1 cellular context compared by ENCODE assay signal in the genomic region with DNA sequence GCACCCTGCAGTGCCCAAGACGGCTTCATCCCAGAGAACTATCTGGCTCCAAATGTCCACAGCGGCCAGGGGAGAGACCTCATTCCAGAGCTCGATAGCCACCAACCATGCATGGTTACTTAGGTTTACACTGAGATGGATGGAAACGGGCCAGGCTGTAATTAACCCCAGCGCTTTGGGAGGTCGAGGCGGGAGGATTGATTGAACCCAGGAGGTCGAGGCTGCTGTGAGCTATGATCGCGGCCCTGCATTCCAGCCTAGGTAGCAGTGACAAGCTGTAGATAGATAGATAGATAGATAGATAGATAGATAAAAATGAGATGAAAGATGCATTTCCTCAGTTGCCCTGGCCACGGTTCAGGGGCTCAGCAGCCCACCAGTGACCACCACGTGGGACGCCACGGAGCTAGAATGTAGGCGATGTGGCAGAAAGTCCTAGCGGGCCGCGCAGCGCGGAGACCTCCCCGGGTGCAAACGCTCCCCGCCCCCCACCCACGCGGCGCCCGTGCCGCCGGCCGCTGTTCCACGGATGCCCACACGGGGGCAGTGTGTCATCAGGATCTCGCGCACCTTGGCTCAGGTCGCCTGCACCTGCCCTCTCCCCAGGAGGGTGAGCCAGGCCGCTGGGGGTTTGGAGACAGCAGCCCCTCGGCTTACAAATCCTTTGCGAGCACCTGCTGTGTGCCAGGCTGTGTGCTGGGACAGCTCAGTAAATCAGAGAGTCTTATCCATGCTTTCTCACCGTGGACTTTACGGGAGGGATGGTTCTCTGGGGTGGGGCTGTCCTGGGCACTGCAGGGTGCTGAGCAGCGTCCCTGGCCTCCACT.
TF ChIP-seq lines count a peak whose summit lies in the region.

No MANE protein-coding gene starts in this region.

TF ChIP-seq in HepG2, 621 proteins besides CTCF, POLR2A, EP300 and RAD21 (continues in another document):
- TF ChIP-seq MED13 (CRISPR knock-in tag; IDR thresholded peaks at IDR 0.05) (no peak), ZNF670 (CRISPR knock-in tag; IDR thresholded peaks at IDR 0.05; ENCODE audit: borderline replicate concordance) (no peak), ZNF501 (CRISPR knock-in tag; IDR thresholded peaks at IDR 0.05) (peak; percentile 52; the same call in 1 of the 2 replicates), NFATC3 (CRISPR knock-in tag; IDR thresholded peaks at IDR 0.05) (0 out of 2 replicates have a peak, but pooled peaks have one; percentile 26), HMGXB3 (CRISPR knock-in tag; IDR thresholded peaks at IDR 0.05; ENCODE audit: borderline replicate concordance) (0 out of 2 replicates have a peak, but pooled peaks have one; percentile 32), HOXA3 (CRISPR knock-in tag; IDR thresholded peaks at IDR 0.05) (peak; percentile 58; the same call in 1 of the 2 replicates), ZMYM3 (CRISPR knock-in tag; IDR thresholded peaks at IDR 0.05) (0 out of 2 replicates have a peak, but pooled peaks have one; percentile 26), GATAD2A (CRISPR knock-in tag; IDR thresholded peaks at IDR 0.05) (no peak), ZNF776 (CRISPR knock-in tag; IDR thresholded peaks at IDR 0.05) (no peak), ZNF282 (IDR thresholded peaks at IDR 0.05; ENCODE audit: partially characterized antibody) (no peak), BRCA1 (CRISPR knock-in tag; IDR thresholded peaks at IDR 0.05) (no peak), TP53 (CRISPR knock-in tag; conservative IDR thresholded peaks at IDR 0.05) (no peak), ZNF724P (CRISPR knock-in tag; IDR thresholded peaks at IDR 0.05; ENCODE audit: borderline replicate concordance) (no peak), NFKB2 (CRISPR knock-in tag; IDR thresholded peaks at IDR 0.05; ENCODE audit: borderline replicate concordance) (peak; percentile 47; the same call in 1 of the 2 replicates), ZNF530 (CRISPR knock-in tag; IDR thresholded peaks at IDR 0.05; ENCODE audit: low read depth) (no peak), ZNF225 (CRISPR knock-in tag; IDR thresholded peaks at IDR 0.05) (no peak), YY1 (IDR thresholded peaks at IDR 0.05; ENCODE audit: insufficient read depth, insufficient replicate concordance, low read depth, low read length) (peak; percentile 55), BCL6 (CRISPR knock-in tag; IDR thresholded peaks at IDR 0.05) (0 out of 2 replicates have a peak, but pooled peaks have one; percentile 19), ZNF235 (CRISPR knock-in tag; IDR thresholded peaks at IDR 0.05; ENCODE audit: borderline replicate concordance) (no peak), ZNF75D (CRISPR knock-in tag; IDR thresholded peaks at IDR 0.05; ENCODE audit: borderline replicate concordance) (no peak), TFE3 (CRISPR knock-in tag; IDR thresholded peaks at IDR 0.05) (no peak), ZNF883 (CRISPR knock-in tag; IDR thresholded peaks at IDR 0.05; ENCODE audit: not compliant biosample characterization) (peak; percentile 69), RBM39 (IDR thresholded peaks at IDR 0.05; ENCODE audit: low read depth, low read length, poor library complexity, severe bottlenecking) (peak; percentile 41), ETV6 (CRISPR knock-in tag; conservative IDR thresholded peaks at IDR 0.05) (no peak), MED1 (CRISPR knock-in tag; IDR thresholded peaks at IDR 0.05) (no peak), ZNF773 (CRISPR knock-in tag; IDR thresholded peaks at IDR 0.05; ENCODE audit: borderline replicate concordance) (no peak), NFIB (CRISPR knock-in tag; IDR thresholded peaks at IDR 0.05; ENCODE audit: borderline replicate concordance) (no peak), MIER2 (CRISPR knock-in tag; IDR thresholded peaks at IDR 0.05) (no peak), NFE2L1 (CRISPR knock-in tag; IDR thresholded peaks at IDR 0.05; ENCODE audit: borderline replicate concordance) (no peak), GATA4 (IDR thresholded peaks at IDR 0.05; ENCODE audit: borderline replicate concordance, low read depth) (no peak), ZNF207 (IDR thresholded peaks at IDR 0.05; ENCODE audit: borderline replicate concordance) (no peak), HDAC2 (CRISPR knock-in tag; IDR thresholded peaks at IDR 0.05) (peak; percentile 36; the same call in 1 of the 2 replicates), ZNF629 (CRISPR knock-in tag; conservative IDR thresholded peaks at IDR 0.05) (no peak), PAF1 (CRISPR knock-in tag; IDR thresholded peaks at IDR 0.05) (no peak), SRY (CRISPR knock-in tag; IDR thresholded peaks at IDR 0.05) (no peak), ZNF574 (CRISPR knock-in tag; IDR thresholded peaks at IDR 0.05) (no peak), KLF13 (CRISPR knock-in tag; IDR thresholded peaks at IDR 0.05) (no peak), SMC3 (IDR thresholded peaks at IDR 0.05; ENCODE audit: low read length) (peak; percentile 57; the same call in 1 of the 2 replicates)
- TF ChIP-seq, protein P1, sequence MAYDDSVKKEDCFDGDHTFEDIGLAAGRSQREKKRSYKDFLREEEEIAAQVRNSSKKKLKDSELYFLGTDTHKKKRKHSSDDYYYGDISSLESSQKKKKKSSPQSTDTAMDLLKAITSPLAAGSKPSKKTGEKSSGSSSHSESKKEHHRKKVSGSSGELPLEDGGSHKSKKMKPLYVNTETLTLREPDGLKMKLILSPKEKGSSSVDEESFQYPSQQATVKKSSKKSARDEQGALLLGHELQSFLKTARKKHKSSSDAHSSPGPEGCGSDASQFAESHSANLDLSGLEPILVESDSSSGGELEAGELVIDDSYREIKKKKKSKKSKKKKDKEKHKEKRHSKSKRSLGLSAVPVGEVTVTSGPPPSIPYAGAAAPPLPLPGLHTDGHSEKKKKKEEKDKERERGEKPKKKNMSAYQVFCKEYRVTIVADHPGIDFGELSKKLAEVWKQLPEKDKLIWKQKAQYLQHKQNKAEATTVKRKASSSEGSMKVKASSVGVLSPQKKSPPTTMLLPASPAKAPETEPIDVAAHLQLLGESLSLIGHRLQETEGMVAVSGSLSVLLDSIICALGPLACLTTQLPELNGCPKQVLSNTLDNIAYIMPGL (CRISPR knock-in tag; IDR thresholded peaks at IDR 0.05; ENCODE audit: borderline replicate concordance in 1 of 2, low read depth in 1 of 2), result peak; percentile 47 to 51; a peak in 1 of 4 replicates
- TF ChIP-seq, protein P2, sequence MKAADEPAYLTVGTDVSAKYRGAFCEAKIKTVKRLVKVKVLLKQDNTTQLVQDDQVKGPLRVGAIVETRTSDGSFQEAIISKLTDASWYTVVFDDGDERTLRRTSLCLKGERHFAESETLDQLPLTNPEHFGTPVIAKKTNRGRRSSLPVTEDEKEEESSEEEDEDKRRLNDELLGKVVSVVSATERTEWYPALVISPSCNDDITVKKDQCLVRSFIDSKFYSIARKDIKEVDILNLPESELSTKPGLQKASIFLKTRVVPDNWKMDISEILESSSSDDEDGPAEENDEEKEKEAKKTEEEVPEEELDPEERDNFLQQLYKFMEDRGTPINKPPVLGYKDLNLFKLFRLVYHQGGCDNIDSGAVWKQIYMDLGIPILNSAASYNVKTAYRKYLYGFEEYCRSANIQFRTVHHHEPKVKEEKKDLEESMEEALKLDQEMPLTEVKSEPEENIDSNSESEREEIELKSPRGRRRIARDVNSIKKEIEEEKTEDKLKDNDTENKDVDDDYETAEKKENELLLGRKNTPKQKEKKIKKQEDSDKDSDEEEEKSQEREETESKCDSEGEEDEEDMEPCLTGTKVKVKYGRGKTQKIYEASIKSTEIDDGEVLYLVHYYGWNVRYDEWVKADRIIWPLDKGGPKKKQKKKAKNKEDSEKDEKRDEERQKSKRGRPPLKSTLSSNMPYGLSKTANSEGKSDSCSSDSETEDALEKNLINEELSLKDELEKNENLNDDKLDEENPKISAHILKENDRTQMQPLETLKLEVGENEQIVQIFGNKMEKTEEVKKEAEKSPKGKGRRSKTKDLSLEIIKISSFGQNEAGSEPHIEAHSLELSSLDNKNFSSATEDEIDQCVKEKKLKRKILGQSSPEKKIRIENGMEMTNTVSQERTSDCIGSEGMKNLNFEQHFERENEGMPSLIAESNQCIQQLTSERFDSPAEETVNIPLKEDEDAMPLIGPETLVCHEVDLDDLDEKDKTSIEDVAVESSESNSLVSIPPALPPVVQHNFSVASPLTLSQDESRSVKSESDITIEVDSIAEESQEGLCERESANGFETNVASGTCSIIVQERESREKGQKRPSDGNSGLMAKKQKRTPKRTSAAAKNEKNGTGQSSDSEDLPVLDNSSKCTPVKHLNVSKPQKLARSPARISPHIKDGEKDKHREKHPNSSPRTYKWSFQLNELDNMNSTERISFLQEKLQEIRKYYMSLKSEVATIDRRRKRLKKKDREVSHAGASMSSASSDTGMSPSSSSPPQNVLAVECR (CRISPR knock-in tag; IDR thresholded peaks at IDR 0.05; ENCODE audit: borderline replicate concordance), result peak; percentile 36; the same call in 1 of the 2 replicates
- TF ChIP-seq, protein P3, sequence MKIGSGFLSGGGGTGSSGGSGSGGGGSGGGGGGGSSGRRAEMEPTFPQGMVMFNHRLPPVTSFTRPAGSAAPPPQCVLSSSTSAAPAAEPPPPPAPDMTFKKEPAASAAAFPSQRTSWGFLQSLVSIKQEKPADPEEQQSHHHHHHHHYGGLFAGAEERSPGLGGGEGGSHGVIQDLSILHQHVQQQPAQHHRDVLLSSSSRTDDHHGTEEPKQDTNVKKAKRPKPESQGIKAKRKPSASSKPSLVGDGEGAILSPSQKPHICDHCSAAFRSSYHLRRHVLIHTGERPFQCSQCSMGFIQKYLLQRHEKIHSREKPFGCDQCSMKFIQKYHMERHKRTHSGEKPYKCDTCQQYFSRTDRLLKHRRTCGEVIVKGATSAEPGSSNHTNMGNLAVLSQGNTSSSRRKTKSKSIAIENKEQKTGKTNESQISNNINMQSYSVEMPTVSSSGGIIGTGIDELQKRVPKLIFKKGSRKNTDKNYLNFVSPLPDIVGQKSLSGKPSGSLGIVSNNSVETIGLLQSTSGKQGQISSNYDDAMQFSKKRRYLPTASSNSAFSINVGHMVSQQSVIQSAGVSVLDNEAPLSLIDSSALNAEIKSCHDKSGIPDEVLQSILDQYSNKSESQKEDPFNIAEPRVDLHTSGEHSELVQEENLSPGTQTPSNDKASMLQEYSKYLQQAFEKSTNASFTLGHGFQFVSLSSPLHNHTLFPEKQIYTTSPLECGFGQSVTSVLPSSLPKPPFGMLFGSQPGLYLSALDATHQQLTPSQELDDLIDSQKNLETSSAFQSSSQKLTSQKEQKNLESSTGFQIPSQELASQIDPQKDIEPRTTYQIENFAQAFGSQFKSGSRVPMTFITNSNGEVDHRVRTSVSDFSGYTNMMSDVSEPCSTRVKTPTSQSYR (CRISPR knock-in tag; IDR thresholded peaks at IDR 0.05; ENCODE audit: borderline replicate concordance), result peak; percentile 79
- TF ChIP-seq, protein P4, sequence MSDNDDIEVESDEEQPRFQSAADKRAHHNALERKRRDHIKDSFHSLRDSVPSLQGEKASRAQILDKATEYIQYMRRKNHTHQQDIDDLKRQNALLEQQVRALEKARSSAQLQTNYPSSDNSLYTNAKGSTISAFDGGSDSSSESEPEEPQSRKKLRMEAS (IDR thresholded peaks at IDR 0.05), result peak; percentile 54; the same call in 1 of the 2 replicates
